12 cellular contexts compared by ENCODE assay signal in the genomic region with DNA sequence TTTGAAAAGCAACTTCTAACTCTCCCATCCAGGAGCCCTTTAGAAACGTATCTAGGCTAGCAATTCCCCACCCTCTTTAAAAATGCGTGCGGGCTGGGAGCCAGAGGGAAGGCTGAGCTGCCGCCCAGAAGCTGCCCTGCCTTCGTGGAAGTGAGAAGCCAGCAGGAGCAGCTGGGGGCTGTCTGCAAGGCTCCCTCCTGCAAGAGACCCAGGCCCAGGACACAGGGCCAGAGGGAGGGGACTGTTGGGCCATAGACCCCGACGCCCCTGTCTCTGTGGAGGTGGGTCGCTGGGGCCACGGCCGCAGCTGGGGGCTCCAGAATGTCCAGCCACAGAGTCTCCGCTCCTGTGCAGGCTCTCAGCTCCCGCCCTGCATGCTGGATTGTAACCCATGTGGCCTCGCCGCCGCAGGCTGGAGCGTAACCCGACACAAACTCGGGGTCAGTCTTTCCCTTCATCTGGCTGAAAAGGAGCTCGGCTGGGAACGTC. TPM values are rescaled to one million over a fixed set of nuclear protein-coding genes. Genes with fewer than 3 reads are reported as not detected.
A peak's percentile ranks its signal among the peaks of the same experiment; 100 is the strongest.
DNase-seq lines count a peak whose midpoint lies in the region; TF ChIP-seq lines count a peak whose summit lies in the region.
"Had no signal": no experiment of that assay in that cellular context is flagged by ENCODE, and none has a peak within 500 bp of the region (broad histone marks: within the 10 kb centered on the region; RNA-seq: fewer than 3 reads in every experiment).

No MANE protein-coding gene starts in this region.

- H3K4me1 Mint-ChIP-seq in neural progenitor cell, result peaks cover 44% of the 10 kb centered on the region

- peaks cover 3% of the 10 kb centered on the region for H3F3A ChIP-seq in neural progenitor cell (ENCODE audit: low read depth)

- H3K36me3 ChIP-seq in adipocyte (ENCODE audit: control insufficient read depth, insufficient read depth, low read length, severe bottlenecking), result no peaks in the 10 kb centered on the region
- no peaks in the 10 kb centered on the region for H3K36me3 ChIP-seq in neural progenitor cell
- H3K36me3 ChIP-seq: SJSA1 had no signal

- H4K20me1 ChIP-seq in neural progenitor cell (ENCODE audit: low read depth), result no peaks in the 10 kb centered on the region

- no peak overlapping the region for H3K4me2 ChIP-seq in neural progenitor cell

- peaks cover 11% of the 10 kb centered on the region for H3K9me3 ChIP-seq in adipocyte (ENCODE audit: control insufficient read depth, low read length)
- no peaks in the 10 kb centered on the region for H3K9me3 ChIP-seq in neural progenitor cell (ENCODE audit: low read depth)

- peaks cover 46% of the 10 kb centered on the region for H3K4me1 ChIP-seq in adipocyte (ENCODE audit: control insufficient read depth, insufficient read depth, low read length)
- H3K4me1 ChIP-seq in neural progenitor cell, result peaks cover 16% of the 10 kb centered on the region

- H3K36me3 Mint-ChIP-seq in neural progenitor cell, result peaks cover 4% of the 10 kb centered on the region
- H3K36me3 Mint-ChIP-seq: stimulated activated naive B cell treated with anti-CD40 and anti-IgM and Interleukin-4, amounts not matched to agents 10 μg/mL and 1 μg/mL and 100 μg/mL, for 72 hours had no signal

- H3K4me3 Mint-ChIP-seq in neural progenitor cell, result peak overlapping the region; percentile 11
- H3K4me3 Mint-ChIP-seq: stimulated activated naive B cell treated with anti-CD40 and anti-IgM and Interleukin-4, amounts not matched to agents 10 μg/mL and 1 μg/mL and 100 μg/mL, for 72 hours had no signal

- H3K27me3 ChIP-seq in adipocyte (replicated peaks; ENCODE audit: control insufficient read depth, insufficient read depth, low read length) (no peaks in the 10 kb centered on the region), neural progenitor cell (no peaks in the 10 kb centered on the region)
- H3K27me3 ChIP-seq: SJSA1 had no signal

- DNase-seq in adipocyte (ENCODE audit: low read depth) (peak; percentile 50), fibroblast of villous mesenchyme (ENCODE audit: low read depth) (peak; percentile 69), neural progenitor cell (ENCODE audit: low spot score) (peak; percentile 48), ureter (ENCODE audit: low spot score) (peak; percentile 76), DMS153 treated with DMSO at 0.1 percent for 48 hours (lab: John Stamatoyannopoulos, UW; ENCODE audit: unreplicated experiment) (no peak), NCI-H1436 treated with DMSO at 0.1 percent for 48 hours (lab: John Stamatoyannopoulos, UW) (no peak), DMS53 treated with DMSO at 0.1 percent for 48 hours (lab: John Stamatoyannopoulos, UW; ENCODE audit: unreplicated experiment) (no peak)
- DNase-seq: caudate nucleus; GF-D8; NCI-H2029 treated with DMSO at 0.1 percent for 48 hours; stimulated activated naive B cell treated with anti-CD40 and anti-IgM and Interleukin-4, amounts not matched to agents 10 μg/mL and 1 μg/mL and 100 μg/mL, for 72 hours had no signal

- peaks cover 27% of the 10 kb centered on the region for H3K27me3 Mint-ChIP-seq in neural progenitor cell (ENCODE audit: insufficient read depth, low read depth)

- H3K79me2 ChIP-seq in neural progenitor cell (ENCODE audit: low read depth), result no peaks in the 10 kb centered on the region

- H3K9me3 Mint-ChIP-seq in neural progenitor cell, result peaks cover 12% of the 10 kb centered on the region

- no peak for TF ChIP-seq CTCF in fibroblast of villous mesenchyme (IDR thresholded peaks at IDR 0.05; ENCODE audit: insufficient read depth, low read depth, low read length)
- no peak for TF ChIP-seq CTCF in neural progenitor cell (IDR thresholded peaks at IDR 0.05)

- peak overlapping the region; percentile 25 for H3K4me3 ChIP-seq in adipocyte (ENCODE audit: low read length)
- no peak overlapping the region for H3K4me3 ChIP-seq in fibroblast of villous mesenchyme (ENCODE audit: low read depth, low read length)
- H3K4me3 ChIP-seq in neural progenitor cell, result no peak overlapping the region
- H3K4me3 ChIP-seq: SJSA1 had no signal

- peak overlapping the region; percentile 87 for H3K27ac Mint-ChIP-seq in neural progenitor cell
- H3K27ac Mint-ChIP-seq: stimulated activated naive B cell treated with anti-CD40 and anti-IgM and Interleukin-4, amounts not matched to agents 10 μg/mL and 1 μg/mL and 100 μg/mL, for 72 hours had no signal

- H3K9ac ChIP-seq in adipocyte (ENCODE audit: low read length) (peak overlapping the region; percentile 90), neural progenitor cell (no peak overlapping the region)

- H3K27ac ChIP-seq in neural progenitor cell, result no peak overlapping the region
- H3K27ac ChIP-seq: SJSA1 had no signal

- peak overlapping the region; percentile 85 for H2AFZ ChIP-seq in neural progenitor cell (replicated peaks)

RNA-seq across cellular contexts. Expression of a gene that starts 31.0 kb away (rescaled TPM):
- total RNA-seq in fibroblast of villous mesenchyme (487 and 812 TPM in 2 replicates), neural progenitor cell (ENCODE audit: low replicate concordance) (5.2 and 22.8 TPM in 2 replicates), ureter (357 TPM)

Comparison
In these comparisons a context has a peak if more than half of its experiments do, and no peak if none do; other contexts are left out.
1. DNase-seq: peak in adipocyte (single experiment), fibroblast of villous mesenchyme (single experiment), neural progenitor cell (single experiment) and ureter (single experiment); none in DMS153 treated with DMSO at 0.1 percent for 48 hours (single experiment), NCI-H1436 treated with DMSO at 0.1 percent for 48 hours (single experiment) and DMS53 treated with DMSO at 0.1 percent for 48 hours (single experiment).
2. RNA of a gene that starts 31.0 kb away (total RNA-seq): 487 to 812 TPM in fibroblast of villous mesenchyme and 357 TPM in ureter (single experiment); 5.2 to 22.8 TPM in neural progenitor cell; every median in the first group is over 10 times any median in the second.